In genomic region chr7:76057103-76057812, GRCh38 we compare ENCODE assay signal across 19 cellular contexts.
"Had no signal": no experiment of that assay in that cellular context is flagged by ENCODE, and none has a peak within 500 bp of the region (broad histone marks: within the 10 kb centered on the region; RNA-seq: fewer than 3 reads in every experiment).

No MANE protein-coding gene starts in this region.

- H3K27ac Mint-ChIP-seq: activated B cell treated with CpG ODN at 0.5 μM for 24 hours; activated CD4-positive, alpha-beta T cell treated with anti-CD3 and anti-CD28 coated beads, Interleukin-2, amount 10 ng/mL, durations not matched to agents 24 days and 14 days; activated naive CD8-positive, alpha-beta T cell treated with anti-CD3 and anti-CD28 coated beads, Interleukin-2, amount 10 ng/mL, durations not matched to agents 7 days and 5 days; stimulated activated memory B cell treated with anti-CD40 and anti-IgM and Interleukin-4, amounts not matched to agents 10 μg/mL and 1 μg/mL and 100 μg/mL, for 72 hours; T-helper 1 cell treated with Interleukin-12 subunit alpha and Interleukin-12 subunit beta and Interleukin-4 antibody, amounts not matched to agents 30 μg/mL and 1 μg/mL, for 36 hours had no signal

- H3K27ac ChIP-seq: colonic mucosa, hepatocyte, lower lobe of right lung, ovary, skin epidermis, upper lobe of right lung had no signal

- H3K4me3 ChIP-seq: colonic mucosa, hepatocyte, lower lobe of right lung, ovary, skin epidermis, upper lobe of right lung had no signal

- H3K4me1 ChIP-seq: colonic mucosa, lower lobe of right lung, upper lobe of right lung had no signal

- H3K9me3 Mint-ChIP-seq: activated B cell treated with CpG ODN at 0.5 μM for 24 hours; activated CD4-positive, alpha-beta T cell treated with anti-CD3 and anti-CD28 coated beads, Interleukin-2, amount 10 ng/mL, durations not matched to agents 24 days and 14 days; activated naive CD8-positive, alpha-beta T cell treated with anti-CD3 and anti-CD28 coated beads, Interleukin-2, amount 10 ng/mL, durations not matched to agents 7 days and 5 days; stimulated activated memory B cell treated with anti-CD40 and anti-IgM and Interleukin-4, amounts not matched to agents 10 μg/mL and 1 μg/mL and 100 μg/mL, for 72 hours; T-helper 1 cell treated with Interleukin-12 subunit alpha and Interleukin-12 subunit beta and Interleukin-4 antibody, amounts not matched to agents 30 μg/mL and 1 μg/mL, for 36 hours had no signal

- ATAC-seq: lower lobe of right lung; SK-N-SH treated with all-trans-retinoic acid at 6 μM for 48 hours; stimulated activated memory B cell treated with anti-CD40 and anti-IgM and Interleukin-4, amounts not matched to agents 10 μg/mL and 1 μg/mL and 100 μg/mL, for 72 hours; upper lobe of right lung had no signal

- H3K9me3 ChIP-seq: colonic mucosa, lower lobe of right lung, ovary, upper lobe of right lung had no signal

- H3K4me3 Mint-ChIP-seq: activated B cell treated with CpG ODN at 0.5 μM for 24 hours; activated CD4-positive, alpha-beta T cell treated with anti-CD3 and anti-CD28 coated beads, Interleukin-2, amount 10 ng/mL, durations not matched to agents 24 days and 14 days; activated naive CD8-positive, alpha-beta T cell treated with anti-CD3 and anti-CD28 coated beads, Interleukin-2, amount 10 ng/mL, durations not matched to agents 7 days and 5 days; stimulated activated memory B cell treated with anti-CD40 and anti-IgM and Interleukin-4, amounts not matched to agents 10 μg/mL and 1 μg/mL and 100 μg/mL, for 72 hours; T-helper 1 cell treated with Interleukin-12 subunit alpha and Interleukin-12 subunit beta and Interleukin-4 antibody, amounts not matched to agents 30 μg/mL and 1 μg/mL, for 36 hours had no signal

- H3K27me3 Mint-ChIP-seq: activated B cell treated with CpG ODN at 0.5 μM for 24 hours; activated CD4-positive, alpha-beta T cell treated with anti-CD3 and anti-CD28 coated beads, Interleukin-2, amount 10 ng/mL, durations not matched to agents 24 days and 14 days; activated naive CD8-positive, alpha-beta T cell treated with anti-CD3 and anti-CD28 coated beads, Interleukin-2, amount 10 ng/mL, durations not matched to agents 7 days and 5 days; stimulated activated memory B cell treated with anti-CD40 and anti-IgM and Interleukin-4, amounts not matched to agents 10 μg/mL and 1 μg/mL and 100 μg/mL, for 72 hours had no signal

- H3K36me3 ChIP-seq: ovary had no signal

- DNase-seq: activated B cell treated with CpG ODN at 0.5 μM for 24 hours; activated CD4-positive, alpha-beta T cell treated with anti-CD3 and anti-CD28 coated beads, Interleukin-2, amount 10 ng/mL, durations not matched to agents 24 days and 14 days; activated gamma-delta T cell treated with Interleukin-2 at 50 U/mL for 16 hours; activated naive CD8-positive, alpha-beta T cell treated with anti-CD3 and anti-CD28 coated beads, Interleukin-2, amount 10 ng/mL, durations not matched to agents 7 days and 5 days; caudate nucleus; colonic mucosa; effector CD8-positive, alpha-beta T cell; lower lobe of right lung; midbrain; ovary; retina; Right ventricle myocardium superior; substantia nigra; upper lobe of right lung had no signal
